ENCODE assay signal across 9 cellular contexts in the genomic region with DNA sequence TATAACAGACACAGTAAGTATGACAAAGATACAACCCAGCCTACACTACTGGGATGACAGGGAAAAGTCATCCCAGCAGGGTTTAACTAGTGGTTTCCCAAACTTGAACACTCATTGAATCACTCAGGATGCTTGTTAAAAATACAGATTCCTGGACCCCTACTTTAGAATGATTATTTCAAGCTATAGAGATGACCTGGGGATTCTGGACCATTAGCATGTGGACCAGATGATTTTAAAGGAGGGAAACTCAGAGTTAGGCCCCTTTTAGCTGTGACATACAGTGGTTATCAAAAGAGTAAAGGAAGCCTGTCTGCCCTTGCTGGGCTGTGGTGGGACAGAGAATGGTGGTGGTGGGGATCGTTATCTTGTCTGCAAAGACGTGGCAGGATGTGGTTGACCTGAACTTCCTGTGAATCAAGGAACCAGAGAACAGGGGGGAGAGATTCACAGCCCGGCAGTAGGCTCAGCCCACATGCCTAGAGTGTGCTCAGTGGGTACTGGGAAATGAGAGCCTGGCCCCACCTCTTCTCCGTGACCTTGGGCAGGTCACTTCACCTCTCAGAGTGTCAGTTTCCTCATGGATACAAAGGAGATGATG.
DNase-seq lines count a peak whose midpoint lies in the region; ATAC-seq and TF ChIP-seq lines count a peak whose summit lies in the region.
"Had no signal": no experiment of that assay in that cellular context is flagged by ENCODE, and none has a peak within 500 bp of the region (broad histone marks: within the 10 kb centered on the region; RNA-seq: fewer than 3 reads in every experiment).

No MANE protein-coding gene starts in this region.

- no TSS peak for BruUV-seq in mammary epithelial cell (replicated peaks; lab: Mats Ljungman, UMichigan)
- BruUV-seq in MCF 10A (replicated peaks; lab: Mats Ljungman, UMichigan) = no TSS peak

- in situ Hi-C loops in mammary epithelial cell (cut with MboI; ENCODE audit: low sequenced_read_pairs in 2 of 2) (no loop called here), transverse colon (cut with MboI; ENCODE audit: low pct_ligation_motif_present in 1 of 4, low pct_unique_long_range_greater_than_20kb in 1 of 4, low sequenced_read_pairs in 3 of 4) (no loop called here)

- no peaks in the 10 kb centered on the region for H3K27me3 Mint-ChIP-seq in MCF 10A (ENCODE audit: insufficient read depth, unreplicated experiment)
- H3K27me3 Mint-ChIP-seq in activated naive CD4-positive, alpha-beta T cell treated with anti-CD3 and anti-CD28 coated beads for 36 hours (ENCODE audit: low read depth) = no peaks in the 10 kb centered on the region

- H3K27ac ChIP-seq in mammary epithelial cell (ENCODE audit: insufficient read depth, low read depth, low read length) (no peak overlapping the region), SU-DHL-6 (ENCODE audit: low read depth, low read length) (peak overlapping the region; percentile 36), transverse colon (no peak overlapping the region), tibial artery (no peak overlapping the region)
- H3K27ac ChIP-seq: A549 had no signal

- WGBS in mammary epithelial cell (ENCODE audit: low coverage, missing lambda C conversion rate) = 52% methylated on average over 4 of the region's 4 CpGs
- 72 to 83% methylated on average over 2 to 4 of the region's 4 CpGs for WGBS in transverse colon (ENCODE audit: low coverage in 1 of 2), 2 donors

- H3K9me3 Mint-ChIP-seq in MCF 10A (ENCODE audit: unreplicated experiment) = no peaks in the 10 kb centered on the region
- peaks cover 2% of the 10 kb centered on the region for H3K9me3 Mint-ChIP-seq in activated naive CD4-positive, alpha-beta T cell treated with anti-CD3 and anti-CD28 coated beads for 36 hours

- no peak overlapping the region for H3K4me3 ChIP-seq in mammary epithelial cell (replicated peaks in 1 of 3; ENCODE audit: insufficient read depth in 1 of 3, low read depth in 2 of 3, low read length in 3 of 3)
- no peak overlapping the region for H3K4me3 ChIP-seq in SU-DHL-6 (ENCODE audit: insufficient read depth, low read length, poor library complexity, severe bottlenecking)
- no peak overlapping the region for H3K4me3 ChIP-seq in mucosa of descending colon
- H3K4me3 ChIP-seq in transverse colon = no peak overlapping the region
- no peak overlapping the region for H3K4me3 ChIP-seq in tibial artery
- H3K4me3 ChIP-seq: A549 had no signal

- POLR2A ChIA-PET in MCF 10A (lab: Yijun Ruan, JAX) = interaction anchor here (0.6 kb wide), 1 partner anchor 716 kb away, joined by 3 read pairs; no protein-coding TSS in a partner anchor

- H3K36me3 Mint-ChIP-seq in MCF 10A (ENCODE audit: insufficient read depth, unreplicated experiment) = peaks cover 6% of the 10 kb centered on the region
- peaks cover 2% of the 10 kb centered on the region for H3K36me3 Mint-ChIP-seq in activated naive CD4-positive, alpha-beta T cell treated with anti-CD3 and anti-CD28 coated beads for 36 hours (ENCODE audit: low read depth)

- DNase-seq in mammary epithelial cell (peak; percentile 34), MCF 10A (ENCODE audit: unreplicated experiment) (no peak), mucosa of descending colon (peak; percentile 51 to 80 (median 76)), transverse colon (peak; percentile 71), NCI-H345 (lab: John Stamatoyannopoulos, UW) (no peak), tibial artery (no peak)
- peak; percentile 95 for DNase-seq in activated naive CD4-positive, alpha-beta T cell treated with anti-CD3 and anti-CD28 coated beads for 36 hours

- no peak for TF ChIP-seq EP300 in transverse colon (IDR thresholded peaks at IDR 0.05; ENCODE audit: low read depth)

- intact Hi-C loops in mammary epithelial cell (cut with micrococcal nuclease) (no loop called here), MCF 10A (cut with micrococcal nuclease) (no loop called here), mucosa of descending colon (cut with DNase I, micrococcal nuclease) (no loop called here), transverse colon (cut with DNase I; ENCODE audit: low total_unique reads) (no loop called here), tibial artery (cut with DNase I; ENCODE audit: low total_unique reads) (no loop called here)
- intact Hi-C loops in activated naive CD4-positive, alpha-beta T cell treated with anti-CD3 and anti-CD28 coated beads for 36 hours (cut with micrococcal nuclease) = loop anchor here (1.0 to 10.0 kb wide), 7 partner anchors 50 to 1918 kb away; no protein-coding TSS in a partner anchor

- H4K20me1 ChIP-seq in mammary epithelial cell (ENCODE audit: insufficient read depth, low read length) = no peaks in the 10 kb centered on the region
- no peaks in the 10 kb centered on the region for H4K20me1 ChIP-seq in SU-DHL-6 (ENCODE audit: low read depth, low read length)

- no peak overlapping the region for H3K27ac Mint-ChIP-seq in MCF 10A (ENCODE audit: low read depth, unreplicated experiment)
- H3K27ac Mint-ChIP-seq in activated naive CD4-positive, alpha-beta T cell treated with anti-CD3 and anti-CD28 coated beads for 36 hours = peak overlapping the region; percentile 97

- H3K9me3 ChIP-seq in mammary epithelial cell (replicated peaks; ENCODE audit: insufficient read depth, low read length) (no peaks in the 10 kb centered on the region), SU-DHL-6 (ENCODE audit: insufficient read depth, low read length) (peaks cover 2% of the 10 kb centered on the region; the same call in 1 of the 2 replicates), mucosa of descending colon (no peaks in the 10 kb centered on the region), transverse colon (no peaks in the 10 kb centered on the region), tibial artery (peaks cover 0 to 1% (median 0%) of the 10 kb centered on the region in 3 donors)

- ATAC-seq in mucosa of descending colon = peak; percentile 82
- ATAC-seq: A549 had no signal

- peaks cover 23% of the 10 kb centered on the region for H3K4me1 Mint-ChIP-seq in MCF 10A (ENCODE audit: insufficient read depth, unreplicated experiment)
- peaks cover 91% of the 10 kb centered on the region for H3K4me1 Mint-ChIP-seq in activated naive CD4-positive, alpha-beta T cell treated with anti-CD3 and anti-CD28 coated beads for 36 hours (ENCODE audit: low read depth)

- TF ChIP-seq POLR2A in transverse colon (IDR thresholded peaks at IDR 0.05) = no peak

- H3K4me1 ChIP-seq in mammary epithelial cell (ENCODE audit: insufficient read depth, low read length) = peaks cover 26% of the 10 kb centered on the region
- H3K4me1 ChIP-seq in mucosa of descending colon (ENCODE audit: low read depth) = peaks cover 13% of the 10 kb centered on the region
- peaks cover 6 to 14% (median 8%) of the 10 kb centered on the region in 4 donors for H3K4me1 ChIP-seq in transverse colon
- peaks cover 0 to 15% (median 4%) of the 10 kb centered on the region in 4 donors for H3K4me1 ChIP-seq in tibial artery
- H3K4me1 ChIP-seq: A549 had no signal

- H3K79me2 ChIP-seq in mammary epithelial cell (ENCODE audit: insufficient read depth, low read length) (no peaks in the 10 kb centered on the region), SU-DHL-6 (ENCODE audit: insufficient read depth, low read length) (no peaks in the 10 kb centered on the region)

- peaks cover 9% of the 10 kb centered on the region for H3K27me3 ChIP-seq in mammary epithelial cell (ENCODE audit: insufficient read depth, low read length)
- no peaks in the 10 kb centered on the region for H3K27me3 ChIP-seq in SU-DHL-6 (ENCODE audit: low read length)
- no peaks in the 10 kb centered on the region for H3K27me3 ChIP-seq in transverse colon
- H3K27me3 ChIP-seq in tibial artery = no peaks in the 10 kb centered on the region

- CTCF ChIA-PET in mammary epithelial cell (lab: Charles Lee; ENCODE audit: low non-redundant PET) (interaction anchor here (0.7 kb wide), 1 partner anchor 708 kb away, joined by 4 read pairs; no protein-coding TSS in a partner anchor), MCF 10A (lab: Yijun Ruan, JAX) (no interaction called here)
- CTCF ChIA-PET in activated naive CD4-positive, alpha-beta T cell treated with anti-CD3 and anti-CD28 coated beads for 36 hours (lab: Charles Lee) = interaction anchor here (1.0 to 1.4 kb wide), 2 partner anchors 10 to 30 kb away, joined by 4 to 6 read pairs; no protein-coding TSS in a partner anchor

- dilution Hi-C loops in mammary epithelial cell (cut with HindIII; ENCODE audit: low sequenced_read_pairs) = loop anchor here (5.0 kb wide), 1 partner anchor 47 kb away; no protein-coding TSS in a partner anchor

- H2AFZ ChIP-seq in mammary epithelial cell (ENCODE audit: low read depth, low read length) = no peak overlapping the region
- H2AFZ ChIP-seq in SU-DHL-6 (ENCODE audit: low read depth, low read length, severe bottlenecking) = no peak overlapping the region

- no peaks in the 10 kb centered on the region for H3K9me2 ChIP-seq in SU-DHL-6 (replicated peaks; ENCODE audit: insufficient read depth, low read length)

- H3K36me3 ChIP-seq in mammary epithelial cell (ENCODE audit: insufficient read depth, low read length) = no peaks in the 10 kb centered on the region
- H3K36me3 ChIP-seq in SU-DHL-6 (ENCODE audit: low read length) = no peaks in the 10 kb centered on the region
- no peaks in the 10 kb centered on the region for H3K36me3 ChIP-seq in mucosa of descending colon (ENCODE audit: low read depth)
- no peaks in the 10 kb centered on the region for H3K36me3 ChIP-seq in transverse colon
- H3K36me3 ChIP-seq in tibial artery = no peaks in the 10 kb centered on the region

- H3K4me2 ChIP-seq in mammary epithelial cell (ENCODE audit: insufficient read depth, low read depth, low read length) (no peak overlapping the region), SU-DHL-6 (ENCODE audit: low read depth, low read length, poor library complexity, severe bottlenecking) (peak overlapping the region; percentile 26)
- H3K4me2 ChIP-seq: A549 had no signal

- TF ChIP-seq CTCF in mammary epithelial cell (conservative IDR thresholded peaks at IDR 0.05 in 1 of 2, IDR thresholded peaks at IDR 0.05 in 1 of 2; ENCODE audit: extremely low read depth in 1 of 2, insufficient read depth in 1 of 2, low read depth in 1 of 2, low read length in 2 of 2) (no peak), MCF 10A (IDR thresholded peaks at IDR 0.05; ENCODE audit: unreplicated experiment) (no peak), SU-DHL-6 (IDR thresholded peaks at IDR 0.05; ENCODE audit: insufficient read depth, low read length, poor library complexity, severe bottlenecking) (no peak), mucosa of descending colon (IDR thresholded peaks at IDR 0.05) (no peak), transverse colon (IDR thresholded peaks at IDR 0.05) (no peak), tibial artery (IDR thresholded peaks at IDR 0.05) (no peak)

- no peak overlapping the region for H3K4me3 Mint-ChIP-seq in MCF 10A (ENCODE audit: unreplicated experiment)
- peak overlapping the region; percentile 44 for H3K4me3 Mint-ChIP-seq in activated naive CD4-positive, alpha-beta T cell treated with anti-CD3 and anti-CD28 coated beads for 36 hours

- H3K9ac ChIP-seq in mammary epithelial cell (ENCODE audit: insufficient read depth, low read length) (no peak overlapping the region), SU-DHL-6 (ENCODE audit: low read length) (no peak overlapping the region)

- no peaks in the 10 kb centered on the region for H3F3A ChIP-seq in SU-DHL-6 (ENCODE audit: insufficient read depth)

Comparison
In these comparisons a context has a peak if more than half of its experiments do, and no peak if none do; other contexts are left out.
1. DNase-seq: peak in mammary epithelial cell (single experiment), activated naive CD4-positive, alpha-beta T cell treated with anti-CD3 and anti-CD28 coated beads for 36 hours (single experiment), mucosa of descending colon (3 of 3) and transverse colon (single experiment); none in MCF 10A (single experiment), NCI-H345 (single experiment) and tibial artery (0 of 2).